1 cellular context compared by ENCODE assay signal in the genomic region with DNA sequence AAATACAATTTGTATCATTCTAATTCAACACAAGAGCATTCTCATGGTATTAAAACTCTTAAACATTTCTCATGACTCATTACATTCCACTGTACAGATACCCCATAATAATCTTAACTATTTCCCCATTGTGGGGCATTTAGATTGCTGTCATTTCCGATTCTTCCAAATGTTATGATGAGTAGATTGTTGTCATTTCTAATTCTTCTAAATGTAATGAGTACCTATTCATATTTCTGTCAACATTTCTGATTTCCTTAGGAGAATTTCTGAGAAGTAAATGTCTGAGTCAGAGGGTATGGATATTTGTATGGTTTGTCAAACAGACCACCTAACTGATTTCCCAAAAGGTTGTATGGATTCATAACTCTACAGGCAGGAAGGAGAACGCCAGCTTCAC.
TF ChIP-seq lines count a peak whose summit lies in the region.

No MANE protein-coding gene starts in this region.

TF ChIP-seq in SK-N-SH, 30 proteins besides CTCF, POLR2A, EP300 and RAD21 (continued from another document):
- TF ChIP-seq, protein P1, sequence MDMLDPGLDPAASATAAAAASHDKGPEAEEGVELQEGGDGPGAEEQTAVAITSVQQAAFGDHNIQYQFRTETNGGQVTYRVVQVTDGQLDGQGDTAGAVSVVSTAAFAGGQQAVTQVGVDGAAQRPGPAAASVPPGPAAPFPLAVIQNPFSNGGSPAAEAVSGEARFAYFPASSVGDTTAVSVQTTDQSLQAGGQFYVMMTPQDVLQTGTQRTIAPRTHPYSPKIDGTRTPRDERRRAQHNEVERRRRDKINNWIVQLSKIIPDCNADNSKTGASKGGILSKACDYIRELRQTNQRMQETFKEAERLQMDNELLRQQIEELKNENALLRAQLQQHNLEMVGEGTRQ (IDR thresholded peaks at IDR 0.05; ENCODE audit: borderline replicate concordance, low read depth, low read length) = no peak
